ENCODE assay signal across 8 cellular contexts in the genomic region with DNA sequence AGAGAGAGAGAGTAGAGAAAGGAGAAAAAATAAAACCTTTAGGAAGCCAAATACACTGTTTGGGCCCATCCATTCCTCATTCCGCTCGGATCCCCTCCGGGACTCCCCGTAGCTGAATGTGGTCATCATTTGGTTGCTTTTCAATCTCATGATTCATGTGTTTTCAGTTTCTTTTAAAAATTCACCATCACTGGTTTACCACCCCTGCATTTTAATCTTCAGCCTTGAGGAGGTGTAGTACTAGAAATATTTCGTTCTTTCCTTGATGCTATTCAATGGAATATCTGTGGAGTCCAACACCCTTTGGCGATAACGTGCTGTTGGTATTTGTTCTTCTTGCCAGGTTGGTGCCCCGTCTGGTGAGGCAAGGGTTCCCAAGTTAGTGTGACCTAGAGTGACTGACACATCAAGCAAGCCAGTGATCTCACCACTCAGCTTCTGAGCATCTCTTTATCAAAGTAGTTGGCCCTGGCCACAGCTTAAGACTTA.
DNase-seq lines count a peak whose midpoint lies in the region; ATAC-seq and TF ChIP-seq lines count a peak whose summit lies in the region.

No MANE protein-coding gene starts in this region.

- peak overlapping the region; percentile 3 for H3K9ac ChIP-seq in skeletal muscle satellite cell (ENCODE audit: low read depth, low read length)

- DNase-seq in stimulated activated naive CD4-positive, alpha-beta T cell treated with Interleukin-2 at 50 U/mL for 16 hours (lab: John Stamatoyannopoulos, UW), result peak; percentile 42
- no peak for DNase-seq in stimulated activated naive CD4-positive, alpha-beta T cell (lab: John Stamatoyannopoulos, UW)
- DNase-seq in thyroid gland (no peak), HFFc6 (no peak), NCI-H2107 treated with DMSO at 0.1 percent for 48 hours (lab: John Stamatoyannopoulos, UW; ENCODE audit: unreplicated experiment) (no peak)

- peak overlapping the region; percentile 36 for H3K4me3 ChIP-seq in skeletal muscle satellite cell (ENCODE audit: low read length)
- H3K4me3 ChIP-seq in thyroid gland (replicated peaks in 1 of 3), result no peak overlapping the region

- peaks cover 9% of the 10 kb centered on the region for H3K27me3 ChIP-seq in skeletal muscle satellite cell (ENCODE audit: control insufficient read depth, insufficient read depth, low read length)
- H3K27me3 ChIP-seq in thyroid gland, result no peaks in the 10 kb centered on the region

- no peaks in the 10 kb centered on the region for H3K36me3 ChIP-seq in skeletal muscle satellite cell (ENCODE audit: insufficient read depth, low read length)
- H3K36me3 ChIP-seq in thyroid gland, result no peaks in the 10 kb centered on the region

- intact Hi-C loops in thyroid gland (cut with DNase I), result no loop called here

- no peaks in the 10 kb centered on the region for H3K27me3 Mint-ChIP-seq in activated naive CD8-positive, alpha-beta T cell
- peaks cover 18% of the 10 kb centered on the region for H3K27me3 Mint-ChIP-seq in HFFc6 (ENCODE audit: insufficient read depth)

- H3K4me1 Mint-ChIP-seq in activated naive CD8-positive, alpha-beta T cell (ENCODE audit: low read depth), result peaks cover 59% of the 10 kb centered on the region
- H3K4me1 Mint-ChIP-seq in HFFc6 (ENCODE audit: low read depth), result no peaks in the 10 kb centered on the region

- peak overlapping the region; percentile 98 for H3K27ac Mint-ChIP-seq in activated naive CD8-positive, alpha-beta T cell
- H3K27ac Mint-ChIP-seq in HFFc6, result no peak overlapping the region

- TF ChIP-seq POLR2A in thyroid gland (IDR thresholded peaks at IDR 0.05), result no peak

- ATAC-seq in HG03460 (IDR thresholded peaks at IDR 0.05; ENCODE audit: unreplicated experiment), result peak; percentile 32

- TF ChIP-seq CTCF in thyroid gland (IDR thresholded peaks at IDR 0.05) (no peak), HFFc6 (IDR thresholded peaks at IDR 0.05) (no peak)

- H3K36me3 Mint-ChIP-seq in activated naive CD8-positive, alpha-beta T cell, result peaks cover 8% of the 10 kb centered on the region
- no peaks in the 10 kb centered on the region for H3K36me3 Mint-ChIP-seq in HFFc6 (ENCODE audit: low read depth)

- peak overlapping the region; percentile 67 for H3K4me2 ChIP-seq in skeletal muscle satellite cell (ENCODE audit: low read length)

- H3K4me3 Mint-ChIP-seq in activated naive CD8-positive, alpha-beta T cell, result peak overlapping the region; percentile 73
- no peak overlapping the region for H3K4me3 Mint-ChIP-seq in HFFc6

- WGBS in thyroid gland, 2 donors, result 83 to 86% methylated on average over 8 of the region's 8 CpGs

- H3K4me1 ChIP-seq in skeletal muscle satellite cell (ENCODE audit: control insufficient read depth, insufficient read depth, low read length), result peaks cover 19% of the 10 kb centered on the region
- no peaks in the 10 kb centered on the region for H3K4me1 ChIP-seq in thyroid gland

- no peaks in the 10 kb centered on the region for H3K9me3 ChIP-seq in skeletal muscle satellite cell (replicated peaks; ENCODE audit: low read length)
- H3K9me3 ChIP-seq in thyroid gland, result no peaks in the 10 kb centered on the region

- no peaks in the 10 kb centered on the region for H3K9me3 Mint-ChIP-seq in activated naive CD8-positive, alpha-beta T cell (ENCODE audit: low read depth)
- peaks cover 4% of the 10 kb centered on the region for H3K9me3 Mint-ChIP-seq in HFFc6

- peak overlapping the region in 1 of 3 donors; percentile 20 for H3K27ac ChIP-seq in thyroid gland
